In the genomic region with DNA sequence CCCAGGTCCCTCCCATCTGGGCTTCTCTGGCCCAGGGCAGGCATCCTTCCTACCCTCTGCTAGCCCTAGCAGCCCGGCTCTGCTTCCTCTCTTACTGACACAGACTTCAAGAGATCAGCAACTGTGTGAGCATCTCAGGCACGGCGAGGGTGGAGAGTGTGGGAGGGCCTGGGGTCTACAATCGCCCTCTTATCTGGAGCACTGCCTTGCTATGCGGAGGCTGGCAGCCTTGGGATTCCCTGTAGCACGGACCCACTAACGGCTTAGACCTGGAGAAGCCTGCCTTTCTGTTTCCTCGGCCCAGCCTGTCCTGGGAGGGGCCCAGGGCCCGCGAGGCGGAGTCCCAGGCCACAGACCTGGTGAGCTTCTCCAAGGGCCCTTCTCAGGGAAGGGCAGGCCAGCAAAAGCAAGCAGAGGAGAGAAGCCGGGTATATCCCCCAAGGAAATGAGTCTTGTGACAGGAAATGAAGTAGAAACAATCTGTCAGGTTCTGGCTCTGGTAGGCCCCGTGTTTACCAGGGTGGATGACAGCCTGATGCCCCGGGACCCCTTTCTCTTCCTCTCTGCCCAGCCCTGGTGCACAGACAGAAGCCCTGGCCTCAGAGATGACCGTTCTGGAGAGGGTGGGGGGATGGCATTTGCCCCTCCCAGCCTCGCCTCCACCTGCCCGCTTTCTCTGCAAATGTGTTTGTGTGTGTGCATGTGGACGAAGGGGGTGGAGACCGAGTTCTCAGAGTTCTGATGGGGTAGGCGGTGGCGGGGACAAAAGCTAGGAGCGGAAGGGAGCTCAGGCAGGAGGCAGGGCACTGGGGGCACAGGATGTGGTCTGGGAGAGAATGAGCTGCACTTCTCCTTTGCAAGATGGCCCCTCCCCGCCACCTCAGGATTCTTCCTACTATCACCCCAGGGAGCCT, we compare ENCODE assay signal across 2 cellular contexts.
TF ChIP-seq lines count a peak whose summit lies in the region.

No MANE protein-coding gene starts in this region.

TF ChIP-seq in IMR-90, 13 proteins besides CTCF, POLR2A, EP300 and RAD21:
- TF ChIP-seq SMC3 (IDR thresholded peaks at IDR 0.05; ENCODE audit: low read depth, low read length), result no peak
- no peak for TF ChIP-seq FOS (IDR thresholded peaks at IDR 0.05; ENCODE audit: low read depth, low read length)
- no peak for TF ChIP-seq MAZ (IDR thresholded peaks at IDR 0.05; ENCODE audit: borderline replicate concordance, low read depth, low read length)
- no peak for TF ChIP-seq NFE2L2 (IDR thresholded peaks at IDR 0.05; ENCODE audit: low read depth, low read length)
- no peak for TF ChIP-seq BHLHE40 (IDR thresholded peaks at IDR 0.05; ENCODE audit: low read depth, low read length)
- TF ChIP-seq RCOR1 (IDR thresholded peaks at IDR 0.05; ENCODE audit: insufficient replicate concordance, low read length), result no peak
- TF ChIP-seq MXI1 (IDR thresholded peaks at IDR 0.05; ENCODE audit: borderline replicate concordance, low read depth, low read length), result no peak
- no peak for TF ChIP-seq CEBPB (IDR thresholded peaks at IDR 0.05; ENCODE audit: low read depth, low read length)
- TF ChIP-seq CHD1 (IDR thresholded peaks at IDR 0.05; ENCODE audit: low read depth, low read length), result no peak
- TF ChIP-seq, protein P1, sequence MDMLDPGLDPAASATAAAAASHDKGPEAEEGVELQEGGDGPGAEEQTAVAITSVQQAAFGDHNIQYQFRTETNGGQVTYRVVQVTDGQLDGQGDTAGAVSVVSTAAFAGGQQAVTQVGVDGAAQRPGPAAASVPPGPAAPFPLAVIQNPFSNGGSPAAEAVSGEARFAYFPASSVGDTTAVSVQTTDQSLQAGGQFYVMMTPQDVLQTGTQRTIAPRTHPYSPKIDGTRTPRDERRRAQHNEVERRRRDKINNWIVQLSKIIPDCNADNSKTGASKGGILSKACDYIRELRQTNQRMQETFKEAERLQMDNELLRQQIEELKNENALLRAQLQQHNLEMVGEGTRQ (IDR thresholded peaks at IDR 0.05; ENCODE audit: low read depth, low read length), result no peak
- TF ChIP-seq MAFK (IDR thresholded peaks at IDR 0.05; ENCODE audit: low read depth, low read length), result no peak
- TF ChIP-seq, protein P2, sequence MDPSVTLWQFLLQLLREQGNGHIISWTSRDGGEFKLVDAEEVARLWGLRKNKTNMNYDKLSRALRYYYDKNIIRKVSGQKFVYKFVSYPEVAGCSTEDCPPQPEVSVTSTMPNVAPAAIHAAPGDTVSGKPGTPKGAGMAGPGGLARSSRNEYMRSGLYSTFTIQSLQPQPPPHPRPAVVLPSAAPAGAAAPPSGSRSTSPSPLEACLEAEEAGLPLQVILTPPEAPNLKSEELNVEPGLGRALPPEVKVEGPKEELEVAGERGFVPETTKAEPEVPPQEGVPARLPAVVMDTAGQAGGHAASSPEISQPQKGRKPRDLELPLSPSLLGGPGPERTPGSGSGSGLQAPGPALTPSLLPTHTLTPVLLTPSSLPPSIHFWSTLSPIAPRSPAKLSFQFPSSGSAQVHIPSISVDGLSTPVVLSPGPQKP (IDR thresholded peaks at IDR 0.05; ENCODE audit: borderline replicate concordance, low read depth, low read length), result no peak
- TF ChIP-seq RFX5 (IDR thresholded peaks at IDR 0.05; ENCODE audit: low read depth, low read length), result no peak

TF ChIP-seq in H1, 55 proteins besides CTCF, POLR2A, EP300 and RAD21:
- TF ChIP-seq POLR2AphosphoS5 (IDR thresholded peaks at IDR 0.05; ENCODE audit: low read depth, low read length) (no peak), SUZ12 (IDR thresholded peaks at IDR 0.05; ENCODE audit: low read length) (no peak), CREB1 (IDR thresholded peaks at IDR 0.05) (no peak), PHF8 (conservative IDR thresholded peaks at IDR 0.05; ENCODE audit: low read depth, low read length) (no peak), BCL11A (IDR thresholded peaks at IDR 0.05; ENCODE audit: low read depth in 2 of 2, low read length in 2 of 2) (no peak)
